Comparison of ENCODE assay signal across 2 cellular contexts in the genomic region with DNA sequence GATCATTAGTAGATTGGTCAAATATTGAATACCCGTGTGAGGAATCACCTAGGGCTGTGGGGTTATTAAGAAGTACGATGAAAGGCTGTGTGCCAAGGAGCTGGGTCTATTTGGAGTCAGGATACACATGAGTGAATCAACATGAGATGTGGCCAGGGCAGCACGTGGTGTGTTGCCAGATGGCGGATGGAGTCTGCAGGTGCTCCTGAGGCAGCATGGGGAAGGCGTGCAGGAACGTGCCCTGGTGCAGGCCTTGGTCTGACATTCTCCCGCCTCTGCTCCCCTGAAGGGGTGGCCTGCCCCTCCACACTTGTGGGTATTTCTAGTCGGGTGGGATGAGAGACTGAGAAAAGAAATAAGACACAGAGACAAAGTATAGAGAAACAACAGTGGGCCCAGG.
TF ChIP-seq lines count a peak whose summit lies in the region.

No MANE protein-coding gene starts in this region.

TF ChIP-seq in WTC11, 78 proteins besides CTCF, POLR2A, EP300 and RAD21:
- TF ChIP-seq EMX1 (CRISPR knock-in tag; IDR thresholded peaks at IDR 0.05) (no peak), SMAD4 (CRISPR knock-in tag; IDR thresholded peaks at IDR 0.05) (no peak), TP53 (CRISPR knock-in tag; IDR thresholded peaks at IDR 0.05) (no peak), CBFB (CRISPR knock-in tag; IDR thresholded peaks at IDR 0.05; ENCODE audit: low read depth) (no peak), OVOL2 (CRISPR knock-in tag; IDR thresholded peaks at IDR 0.05; ENCODE audit: borderline replicate concordance) (no peak), JUN (CRISPR knock-in tag; IDR thresholded peaks at IDR 0.05) (no peak), ZNF423 (CRISPR knock-in tag; IDR thresholded peaks at IDR 0.05) (no peak)
- TF ChIP-seq, protein P1, sequence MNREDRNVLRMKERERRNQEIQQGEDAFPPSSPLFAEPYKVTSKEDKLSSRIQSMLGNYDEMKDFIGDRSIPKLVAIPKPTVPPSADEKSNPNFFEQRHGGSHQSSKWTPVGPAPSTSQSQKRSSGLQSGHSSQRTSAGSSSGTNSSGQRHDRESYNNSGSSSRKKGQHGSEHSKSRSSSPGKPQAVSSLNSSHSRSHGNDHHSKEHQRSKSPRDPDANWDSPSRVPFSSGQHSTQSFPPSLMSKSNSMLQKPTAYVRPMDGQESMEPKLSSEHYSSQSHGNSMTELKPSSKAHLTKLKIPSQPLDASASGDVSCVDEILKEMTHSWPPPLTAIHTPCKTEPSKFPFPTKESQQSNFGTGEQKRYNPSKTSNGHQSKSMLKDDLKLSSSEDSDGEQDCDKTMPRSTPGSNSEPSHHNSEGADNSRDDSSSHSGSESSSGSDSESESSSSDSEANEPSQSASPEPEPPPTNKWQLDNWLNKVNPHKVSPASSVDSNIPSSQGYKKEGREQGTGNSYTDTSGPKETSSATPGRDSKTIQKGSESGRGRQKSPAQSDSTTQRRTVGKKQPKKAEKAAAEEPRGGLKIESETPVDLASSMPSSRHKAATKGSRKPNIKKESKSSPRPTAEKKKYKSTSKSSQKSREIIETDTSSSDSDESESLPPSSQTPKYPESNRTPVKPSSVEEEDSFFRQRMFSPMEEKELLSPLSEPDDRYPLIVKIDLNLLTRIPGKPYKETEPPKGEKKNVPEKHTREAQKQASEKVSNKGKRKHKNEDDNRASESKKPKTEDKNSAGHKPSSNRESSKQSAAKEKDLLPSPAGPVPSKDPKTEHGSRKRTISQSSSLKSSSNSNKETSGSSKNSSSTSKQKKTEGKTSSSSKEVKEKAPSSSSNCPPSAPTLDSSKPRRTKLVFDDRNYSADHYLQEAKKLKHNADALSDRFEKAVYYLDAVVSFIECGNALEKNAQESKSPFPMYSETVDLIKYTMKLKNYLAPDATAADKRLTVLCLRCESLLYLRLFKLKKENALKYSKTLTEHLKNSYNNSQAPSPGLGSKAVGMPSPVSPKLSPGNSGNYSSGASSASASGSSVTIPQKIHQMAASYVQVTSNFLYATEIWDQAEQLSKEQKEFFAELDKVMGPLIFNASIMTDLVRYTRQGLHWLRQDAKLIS (CRISPR knock-in tag; IDR thresholded peaks at IDR 0.05; ENCODE audit: borderline replicate concordance): no peak
- TF ChIP-seq, protein P2, sequence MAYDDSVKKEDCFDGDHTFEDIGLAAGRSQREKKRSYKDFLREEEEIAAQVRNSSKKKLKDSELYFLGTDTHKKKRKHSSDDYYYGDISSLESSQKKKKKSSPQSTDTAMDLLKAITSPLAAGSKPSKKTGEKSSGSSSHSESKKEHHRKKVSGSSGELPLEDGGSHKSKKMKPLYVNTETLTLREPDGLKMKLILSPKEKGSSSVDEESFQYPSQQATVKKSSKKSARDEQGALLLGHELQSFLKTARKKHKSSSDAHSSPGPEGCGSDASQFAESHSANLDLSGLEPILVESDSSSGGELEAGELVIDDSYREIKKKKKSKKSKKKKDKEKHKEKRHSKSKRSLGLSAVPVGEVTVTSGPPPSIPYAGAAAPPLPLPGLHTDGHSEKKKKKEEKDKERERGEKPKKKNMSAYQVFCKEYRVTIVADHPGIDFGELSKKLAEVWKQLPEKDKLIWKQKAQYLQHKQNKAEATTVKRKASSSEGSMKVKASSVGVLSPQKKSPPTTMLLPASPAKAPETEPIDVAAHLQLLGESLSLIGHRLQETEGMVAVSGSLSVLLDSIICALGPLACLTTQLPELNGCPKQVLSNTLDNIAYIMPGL (CRISPR knock-in tag; IDR thresholded peaks at IDR 0.05): no peak
- TF ChIP-seq, protein P3, sequence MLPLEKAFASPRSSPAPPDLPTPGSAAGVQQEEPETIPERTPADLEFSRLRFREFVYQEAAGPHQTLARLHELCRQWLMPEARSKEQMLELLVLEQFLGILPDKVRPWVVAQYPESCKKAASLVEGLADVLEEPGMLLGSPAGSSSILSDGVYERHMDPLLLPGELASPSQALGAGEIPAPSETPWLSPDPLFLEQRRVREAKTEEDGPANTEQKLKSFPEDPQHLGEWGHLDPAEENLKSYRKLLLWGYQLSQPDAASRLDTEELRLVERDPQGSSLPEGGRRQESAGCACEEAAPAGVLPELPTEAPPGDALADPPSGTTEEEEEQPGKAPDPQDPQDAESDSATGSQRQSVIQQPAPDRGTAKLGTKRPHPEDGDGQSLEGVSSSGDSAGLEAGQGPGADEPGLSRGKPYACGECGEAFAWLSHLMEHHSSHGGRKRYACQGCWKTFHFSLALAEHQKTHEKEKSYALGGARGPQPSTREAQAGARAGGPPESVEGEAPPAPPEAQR (CRISPR knock-in tag; IDR thresholded peaks at IDR 0.05): no peak
- TF ChIP-seq, protein P4, sequence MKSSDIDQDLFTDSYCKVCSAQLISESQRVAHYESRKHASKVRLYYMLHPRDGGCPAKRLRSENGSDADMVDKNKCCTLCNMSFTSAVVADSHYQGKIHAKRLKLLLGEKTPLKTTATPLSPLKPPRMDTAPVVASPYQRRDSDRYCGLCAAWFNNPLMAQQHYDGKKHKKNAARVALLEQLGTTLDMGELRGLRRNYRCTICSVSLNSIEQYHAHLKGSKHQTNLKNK (CRISPR knock-in tag; IDR thresholded peaks at IDR 0.05): no peak
- TF ChIP-seq, protein P5, sequence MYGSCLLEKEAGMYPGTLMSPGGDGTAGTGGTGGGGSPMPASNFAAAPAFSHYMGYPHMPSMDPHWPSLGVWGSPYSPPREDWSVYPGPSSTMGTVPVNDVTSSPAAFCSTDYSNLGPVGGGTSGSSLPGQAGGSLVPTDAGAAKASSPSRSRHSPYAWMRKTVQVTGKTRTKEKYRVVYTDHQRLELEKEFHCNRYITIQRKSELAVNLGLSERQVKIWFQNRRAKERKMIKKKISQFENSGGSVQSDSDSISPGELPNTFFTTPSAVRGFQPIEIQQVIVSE (CRISPR knock-in tag; IDR thresholded peaks at IDR 0.05; ENCODE audit: borderline replicate concordance): no peak
TF ChIP-seq in WTC11: peak in this region for 0.

TF ChIP-seq in HEK293T, 16 proteins besides CTCF, POLR2A, EP300 and RAD21:
- TF ChIP-seq FOXK2 (IDR thresholded peaks at IDR 0.05) (no peak), NFRKB (IDR thresholded peaks at IDR 0.05) (no peak), FOXM1 (IDR thresholded peaks at IDR 0.05; ENCODE audit: borderline replicate concordance) (no peak), BHLHE40 (IDR thresholded peaks at IDR 0.05; ENCODE audit: borderline replicate concordance) (no peak), ARNT (IDR thresholded peaks at IDR 0.05) (no peak), SUZ12 (IDR thresholded peaks at IDR 0.05) (no peak), TARDBP (IDR thresholded peaks at IDR 0.05) (no peak), ELF4 (IDR thresholded peaks at IDR 0.05) (no peak), SP1 (IDR thresholded peaks at IDR 0.05) (no peak), L3MBTL2 (conservative IDR thresholded peaks at IDR 0.05) (no peak)
